8 cellular contexts compared by ENCODE assay signal in the genomic region with DNA sequence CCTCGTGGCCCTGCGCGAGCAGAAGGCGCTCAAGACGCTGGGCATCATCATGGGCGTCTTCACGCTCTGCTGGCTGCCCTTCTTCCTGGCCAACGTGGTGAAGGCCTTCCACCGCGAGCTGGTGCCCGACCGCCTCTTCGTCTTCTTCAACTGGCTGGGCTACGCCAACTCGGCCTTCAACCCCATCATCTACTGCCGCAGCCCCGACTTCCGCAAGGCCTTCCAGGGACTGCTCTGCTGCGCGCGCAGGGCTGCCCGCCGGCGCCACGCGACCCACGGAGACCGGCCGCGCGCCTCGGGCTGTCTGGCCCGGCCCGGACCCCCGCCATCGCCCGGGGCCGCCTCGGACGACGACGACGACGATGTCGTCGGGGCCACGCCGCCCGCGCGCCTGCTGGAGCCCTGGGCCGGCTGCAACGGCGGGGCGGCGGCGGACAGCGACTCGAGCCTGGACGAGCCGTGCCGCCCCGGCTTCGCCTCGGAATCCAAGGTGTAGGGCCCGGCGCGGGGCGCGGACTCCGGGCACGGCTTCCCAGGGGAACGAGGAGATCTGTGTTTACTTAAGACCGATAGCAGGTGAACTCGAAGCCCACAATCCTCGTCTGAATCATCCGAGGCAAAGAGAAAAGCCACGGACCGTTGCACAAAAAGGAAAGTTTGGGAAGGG. TPM values are rescaled to one million over a fixed set of nuclear protein-coding genes. Genes with fewer than 3 reads are reported as not detected.
A peak's percentile ranks its signal among the peaks of the same experiment; 100 is the strongest.
DNase-seq lines count a peak whose midpoint lies in the region; ATAC-seq and TF ChIP-seq lines count a peak whose summit lies in the region.

No MANE protein-coding gene starts in this region.

- H3K79me2 ChIP-seq in H9 (ENCODE audit: insufficient read depth, low read length): no peaks in the 10 kb centered on the region
- no peaks in the 10 kb centered on the region for H3K79me2 ChIP-seq in smooth muscle cell (ENCODE audit: low read depth)

- peak overlapping the region; percentile 37 for H3K4me2 ChIP-seq in H9 (ENCODE audit: insufficient read depth, insufficient read length, low read length)
- peak overlapping the region; percentile 77 for H3K4me2 ChIP-seq in smooth muscle cell

- H3K23ac ChIP-seq in H9 (ENCODE audit: insufficient read length, low read depth, low read length): no peak overlapping the region

- H4K91ac ChIP-seq in H9 (ENCODE audit: insufficient read length, low read depth, low read length): no peak overlapping the region

- no peak overlapping the region for H4K8ac ChIP-seq in H9 (replicated peaks; ENCODE audit: insufficient read length, low read depth, low read length)

- H3F3A ChIP-seq in smooth muscle cell (ENCODE audit: low read depth): no peaks in the 10 kb centered on the region

- H3K9me3 ChIP-seq in H9 (ENCODE audit: control insufficient read depth, low read depth, low read length): no peaks in the 10 kb centered on the region
- no peaks in the 10 kb centered on the region for H3K9me3 ChIP-seq in iPS-18a (ENCODE audit: control insufficient read depth, low read depth, low read length)
- no peaks in the 10 kb centered on the region for H3K9me3 ChIP-seq in smooth muscle cell (replicated peaks; ENCODE audit: low read depth)

- H3K36me3 ChIP-seq in iPS-18a (ENCODE audit: control insufficient read depth, low read depth, low read length) (no peaks in the 10 kb centered on the region), smooth muscle cell (ENCODE audit: low read depth) (no peaks in the 10 kb centered on the region)

- H3K4ac ChIP-seq in H9 (ENCODE audit: low read depth, low read length): no peak overlapping the region

- no peak overlapping the region for H2BK20ac ChIP-seq in H9 (ENCODE audit: low read depth, low read length, poor library complexity, severe bottlenecking)

- H3T11ph ChIP-seq in H9 (ENCODE audit: low read length): no peak overlapping the region

- H3K27me3 ChIP-seq in H9 (ENCODE audit: insufficient read depth, low read length) (peaks cover 32% of the 10 kb centered on the region), iPS-18a (ENCODE audit: control insufficient read depth, insufficient read depth, low read length) (peaks cover 87% of the 10 kb centered on the region), smooth muscle cell (ENCODE audit: low read depth) (peaks cover 99% of the 10 kb centered on the region)

- H3K79me1 ChIP-seq in H9 (ENCODE audit: insufficient read depth, low read depth, low read length, poor library complexity, severe bottlenecking): no peaks in the 10 kb centered on the region

- no peak overlapping the region for H3K14ac ChIP-seq in H9 (ENCODE audit: insufficient read depth, low read length)

- no peak overlapping the region for H2BK15ac ChIP-seq in H9 (ENCODE audit: low read depth, low read length)

- WGBS in H9 (ENCODE audit: extremely low coverage, insufficient read length, low lambda C conversion rate): no CpG with 5 or more reads among the region's 79 CpGs
- 8% methylated on average over 74 of the region's 79 CpGs for WGBS in smooth muscle cell (ENCODE audit: low lambda C conversion rate)

- no peak overlapping the region for H4K5ac ChIP-seq in H9 (ENCODE audit: insufficient read length, low read depth, low read length)

- H3K4me1 ChIP-seq in H9 (ENCODE audit: insufficient read depth, low read length) (no peaks in the 10 kb centered on the region), iPS-18a (ENCODE audit: control insufficient read depth, low read depth, low read length) (peaks cover 3% of the 10 kb centered on the region), smooth muscle cell (ENCODE audit: low read depth) (peaks cover 7% of the 10 kb centered on the region)

- H3K4me1 Mint-ChIP-seq in H9: peaks cover 5 to 14% of the 10 kb centered on the region in 2 experiments; a peak in 3 of 4 replicates
- peaks cover 21% of the 10 kb centered on the region for H3K4me1 Mint-ChIP-seq in activated T-helper 2 cell treated with anti-CD3 and anti-CD28 coated beads, Interferon-gamma antibody, Interleukin-2, Interleukin-4, amounts not matched to agents 10 μg/mL and 5 μg/mL and 100 μg/mL, durations not matched to agents 14 hours and 24 hours and 36 hours (ENCODE audit: low read depth)

- TF ChIP-seq CTCF in H9 (conservative IDR thresholded peaks at IDR 0.05) (no peak), smooth muscle cell (IDR thresholded peaks at IDR 0.05; ENCODE audit: borderline replicate concordance, insufficient read depth, poor library complexity, severe bottlenecking) (no peak)

- H2BK120ac ChIP-seq in H9 (ENCODE audit: low read depth, low read length, poor library complexity, severe bottlenecking): no peak overlapping the region

- no peak overlapping the region for H3K27ac Mint-ChIP-seq in H9
- H3K27ac Mint-ChIP-seq in activated T-helper 2 cell treated with anti-CD3 and anti-CD28 coated beads, Interferon-gamma antibody, Interleukin-2, Interleukin-4, amounts not matched to agents 10 μg/mL and 5 μg/mL and 100 μg/mL, durations not matched to agents 14 hours and 24 hours and 36 hours: no peak overlapping the region

- peak; percentile 15 for DNase-seq in AG08395 (ENCODE audit: low spot score)
- peak; percentile 52 for DNase-seq in H9
- DNase-seq in activated T-helper 2 cell treated with anti-CD3 and anti-CD28 coated beads, Interferon-gamma antibody, Interleukin-2, Interleukin-4, amounts not matched to agents 10 μg/mL and 5 μg/mL and 100 μg/mL, durations not matched to agents 14 hours and 24 hours and 36 hours (ENCODE audit: low spot score): no peak
- no peak for DNase-seq in smooth muscle cell (lab: John Stamatoyannopoulos, UW; ENCODE audit: unreplicated experiment)
- DNase-seq in NCI-H128 (lab: John Stamatoyannopoulos, UW; ENCODE audit: unreplicated experiment): no peak
- DNase-seq in H4 (ENCODE audit: low spot score): no peak

- H3K27ac ChIP-seq in H9 (ENCODE audit: insufficient read length, low read depth, low read length) (no peak overlapping the region), iPS-18a (ENCODE audit: low read length) (no peak overlapping the region), smooth muscle cell (ENCODE audit: low read depth) (no peak overlapping the region)

- H3K9ac ChIP-seq in H9 (ENCODE audit: extremely low read depth, insufficient read length, low read length): no peak overlapping the region
- no peak overlapping the region for H3K9ac ChIP-seq in iPS-18a (ENCODE audit: low read length)
- no peak overlapping the region for H3K9ac ChIP-seq in smooth muscle cell (ENCODE audit: low read depth)

- H3K27me3 Mint-ChIP-seq in H9 (ENCODE audit: low read depth): peaks cover 95% of the 10 kb centered on the region
- H3K27me3 Mint-ChIP-seq in activated T-helper 2 cell treated with anti-CD3 and anti-CD28 coated beads, Interferon-gamma antibody, Interleukin-2, Interleukin-4, amounts not matched to agents 10 μg/mL and 5 μg/mL and 100 μg/mL, durations not matched to agents 14 hours and 24 hours and 36 hours (ENCODE audit: low read depth): peaks cover 70% of the 10 kb centered on the region

- H2AK5ac ChIP-seq in H9 (ENCODE audit: insufficient read length, low read length): no peak overlapping the region

- H2AFZ ChIP-seq in H9 (ENCODE audit: low read length): no peak overlapping the region
- no peak overlapping the region for H2AFZ ChIP-seq in smooth muscle cell (ENCODE audit: low read depth)

- no peak overlapping the region for H3K18ac ChIP-seq in H9 (ENCODE audit: insufficient read length, low read depth, low read length)

- H4K20me1 ChIP-seq in H9 (ENCODE audit: control insufficient read depth, insufficient read depth, insufficient read length) (no peaks in the 10 kb centered on the region), smooth muscle cell (ENCODE audit: low read depth) (no peaks in the 10 kb centered on the region)

- H2BK12ac ChIP-seq in H9 (ENCODE audit: insufficient read length, low read depth, low read length): no peak overlapping the region

- H3K23me2 ChIP-seq in H9 (ENCODE audit: insufficient read length, low read depth, low read length, poor library complexity, severe bottlenecking): peaks cover 13% of the 10 kb centered on the region

- peak overlapping the region; percentile 35 for H3K4me3 ChIP-seq in iPS-18a (ENCODE audit: low read length)
- H3K4me3 ChIP-seq in smooth muscle cell: no peak overlapping the region

- peaks cover 0 to 3% of the 10 kb centered on the region in 2 experiments; a peak in 2 of 5 replicates for H3K9me3 Mint-ChIP-seq in H9
- no peaks in the 10 kb centered on the region for H3K9me3 Mint-ChIP-seq in activated T-helper 2 cell treated with anti-CD3 and anti-CD28 coated beads, Interferon-gamma antibody, Interleukin-2, Interleukin-4, amounts not matched to agents 10 μg/mL and 5 μg/mL and 100 μg/mL, durations not matched to agents 14 hours and 24 hours and 36 hours

- no peak overlapping the region for H3K56ac ChIP-seq in H9 (ENCODE audit: insufficient read length, low read depth, low read length)

- no peaks in the 10 kb centered on the region; a peak in 1 of 7 replicates for H3K36me3 Mint-ChIP-seq in H9 (ENCODE audit: insufficient read depth in 1 of 3, low read depth in 3 of 3)
- no peaks in the 10 kb centered on the region for H3K36me3 Mint-ChIP-seq in activated T-helper 2 cell treated with anti-CD3 and anti-CD28 coated beads, Interferon-gamma antibody, Interleukin-2, Interleukin-4, amounts not matched to agents 10 μg/mL and 5 μg/mL and 100 μg/mL, durations not matched to agents 14 hours and 24 hours and 36 hours (ENCODE audit: low read depth)

- no peak overlapping the region for H2BK5ac ChIP-seq in H9 (ENCODE audit: insufficient read length, low read length)

- intact Hi-C loops in activated T-helper 2 cell treated with anti-CD3 and anti-CD28 coated beads, Interferon-gamma antibody, Interleukin-2, Interleukin-4, amounts not matched to agents 10 μg/mL and 5 μg/mL and 100 μg/mL, durations not matched to agents 14 hours and 24 hours and 36 hours (cut with micrococcal nuclease): no loop called here

- peak overlapping the region; percentile 46 to 77 for H3K4me3 Mint-ChIP-seq in H9
- peak overlapping the region; percentile 58 for H3K4me3 Mint-ChIP-seq in activated T-helper 2 cell treated with anti-CD3 and anti-CD28 coated beads, Interferon-gamma antibody, Interleukin-2, Interleukin-4, amounts not matched to agents 10 μg/mL and 5 μg/mL and 100 μg/mL, durations not matched to agents 14 hours and 24 hours and 36 hours (ENCODE audit: low read depth)

- ATAC-seq in GM21381 (IDR thresholded peaks at IDR 0.05; ENCODE audit: unreplicated experiment): no peak

RNA-seq across cellular contexts. Expression of gene ADRB1, which starts 1.5 kb away (rescaled TPM):
- total RNA-seq in H9 (2021) (0.13 TPM in 1 of 2 replicates, not detected in the other), smooth muscle cell (not detected in 2 replicates)
- not detected in 2 replicates for total RNA-seq in activated T-helper 2 cell treated with anti-CD3 and anti-CD28 coated beads, Interferon-gamma antibody, Interleukin-2, Interleukin-4, amounts not matched to agents 10 μg/mL and 5 μg/mL and 100 μg/mL, durations not matched to agents 14 hours and 24 hours and 36 hours
- not detected in 2 replicates for polyA plus RNA-seq in smooth muscle cell
- total RNA-seq in H4 (2014; rRNA removed; shearing (Covaris generic)): 1.1 and 1.9 TPM in 2 replicates

Comparison
In these comparisons a context has a peak if more than half of its experiments do, and no peak if none do; other contexts are left out.
1. DNase-seq: peak in AG08395 (single experiment) and H9 (single experiment); none in activated T-helper 2 cell treated with anti-CD3 and anti-CD28 coated beads, Interferon-gamma antibody, Interleukin-2, Interleukin-4, amounts not matched to agents 10 μg/mL and 5 μg/mL and 100 μg/mL, durations not matched to agents 14 hours and 24 hours and 36 hours (single experiment), smooth muscle cell (single experiment), NCI-H128 (single experiment) and H4 (single experiment).